1 cellular context compared by ENCODE assay signal in the genomic region with DNA sequence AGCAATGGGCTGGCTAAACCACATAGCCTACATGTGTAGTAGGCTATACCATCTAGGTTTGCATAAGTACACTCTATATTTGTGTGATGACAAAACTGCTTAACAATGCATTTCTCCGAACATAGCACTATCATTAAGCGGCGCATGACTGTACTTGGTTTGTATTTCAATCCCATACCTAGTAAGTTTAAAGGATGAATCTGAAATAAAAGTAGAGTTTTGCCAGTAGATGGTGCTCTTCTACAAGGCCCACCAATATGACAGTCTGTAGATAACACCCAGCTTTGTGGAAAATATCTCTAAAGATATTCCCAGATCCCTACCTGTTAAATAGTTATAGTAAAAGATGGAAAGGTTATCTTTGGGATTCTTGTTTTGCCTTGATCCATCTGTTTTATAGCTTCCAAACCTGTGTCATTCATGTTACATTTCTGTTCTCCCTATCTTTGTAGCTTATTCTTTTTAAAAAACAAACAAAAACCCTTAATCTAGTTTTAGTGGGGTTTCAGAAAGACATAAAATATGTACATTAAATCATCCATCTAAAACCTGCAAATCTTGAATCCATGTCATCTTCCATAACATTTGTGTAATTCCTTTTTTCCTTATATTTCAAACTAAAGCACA.
TF ChIP-seq lines count a peak whose summit lies in the region.

No MANE protein-coding gene starts in this region.

TF ChIP-seq in K562, 482 proteins besides CTCF, POLR2A, EP300 and RAD21:
- TF ChIP-seq, protein P1, sequence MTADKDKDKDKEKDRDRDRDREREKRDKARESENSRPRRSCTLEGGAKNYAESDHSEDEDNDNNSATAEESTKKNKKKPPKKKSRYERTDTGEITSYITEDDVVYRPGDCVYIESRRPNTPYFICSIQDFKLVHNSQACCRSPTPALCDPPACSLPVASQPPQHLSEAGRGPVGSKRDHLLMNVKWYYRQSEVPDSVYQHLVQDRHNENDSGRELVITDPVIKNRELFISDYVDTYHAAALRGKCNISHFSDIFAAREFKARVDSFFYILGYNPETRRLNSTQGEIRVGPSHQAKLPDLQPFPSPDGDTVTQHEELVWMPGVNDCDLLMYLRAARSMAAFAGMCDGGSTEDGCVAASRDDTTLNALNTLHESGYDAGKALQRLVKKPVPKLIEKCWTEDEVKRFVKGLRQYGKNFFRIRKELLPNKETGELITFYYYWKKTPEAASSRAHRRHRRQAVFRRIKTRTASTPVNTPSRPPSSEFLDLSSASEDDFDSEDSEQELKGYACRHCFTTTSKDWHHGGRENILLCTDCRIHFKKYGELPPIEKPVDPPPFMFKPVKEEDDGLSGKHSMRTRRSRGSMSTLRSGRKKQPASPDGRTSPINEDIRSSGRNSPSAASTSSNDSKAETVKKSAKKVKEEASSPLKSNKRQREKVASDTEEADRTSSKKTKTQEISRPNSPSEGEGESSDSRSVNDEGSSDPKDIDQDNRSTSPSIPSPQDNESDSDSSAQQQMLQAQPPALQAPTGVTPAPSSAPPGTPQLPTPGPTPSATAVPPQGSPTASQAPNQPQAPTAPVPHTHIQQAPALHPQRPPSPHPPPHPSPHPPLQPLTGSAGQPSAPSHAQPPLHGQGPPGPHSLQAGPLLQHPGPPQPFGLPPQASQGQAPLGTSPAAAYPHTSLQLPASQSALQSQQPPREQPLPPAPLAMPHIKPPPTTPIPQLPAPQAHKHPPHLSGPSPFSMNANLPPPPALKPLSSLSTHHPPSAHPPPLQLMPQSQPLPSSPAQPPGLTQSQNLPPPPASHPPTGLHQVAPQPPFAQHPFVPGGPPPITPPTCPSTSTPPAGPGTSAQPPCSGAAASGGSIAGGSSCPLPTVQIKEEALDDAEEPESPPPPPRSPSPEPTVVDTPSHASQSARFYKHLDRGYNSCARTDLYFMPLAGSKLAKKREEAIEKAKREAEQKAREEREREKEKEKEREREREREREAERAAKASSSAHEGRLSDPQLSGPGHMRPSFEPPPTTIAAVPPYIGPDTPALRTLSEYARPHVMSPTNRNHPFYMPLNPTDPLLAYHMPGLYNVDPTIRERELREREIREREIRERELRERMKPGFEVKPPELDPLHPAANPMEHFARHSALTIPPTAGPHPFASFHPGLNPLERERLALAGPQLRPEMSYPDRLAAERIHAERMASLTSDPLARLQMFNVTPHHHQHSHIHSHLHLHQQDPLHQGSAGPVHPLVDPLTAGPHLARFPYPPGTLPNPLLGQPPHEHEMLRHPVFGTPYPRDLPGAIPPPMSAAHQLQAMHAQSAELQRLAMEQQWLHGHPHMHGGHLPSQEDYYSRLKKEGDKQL (CRISPR knock-in tag; IDR thresholded peaks at IDR 0.05; ENCODE audit: borderline replicate concordance), result no peak
- TF ChIP-seq SMC3 (conservative IDR thresholded peaks at IDR 0.05; ENCODE audit: insufficient read depth, low read depth, low read length) (peak; percentile 39; the same call in 1 of the 2 replicates), ZNF316 (IDR thresholded peaks at IDR 0.05) (peak; percentile 43; the same call in 1 of the 2 replicates), CHD1 (IDR thresholded peaks at IDR 0.05; ENCODE audit: low read length) (no peak)
- TF ChIP-seq, protein P2, sequence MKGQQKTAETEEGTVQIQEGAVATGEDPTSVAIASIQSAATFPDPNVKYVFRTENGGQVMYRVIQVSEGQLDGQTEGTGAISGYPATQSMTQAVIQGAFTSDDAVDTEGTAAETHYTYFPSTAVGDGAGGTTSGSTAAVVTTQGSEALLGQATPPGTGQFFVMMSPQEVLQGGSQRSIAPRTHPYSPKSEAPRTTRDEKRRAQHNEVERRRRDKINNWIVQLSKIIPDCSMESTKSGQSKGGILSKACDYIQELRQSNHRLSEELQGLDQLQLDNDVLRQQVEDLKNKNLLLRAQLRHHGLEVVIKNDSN (CRISPR knock-in tag; IDR thresholded peaks at IDR 0.05), result no peak
- TF ChIP-seq, protein P3, sequence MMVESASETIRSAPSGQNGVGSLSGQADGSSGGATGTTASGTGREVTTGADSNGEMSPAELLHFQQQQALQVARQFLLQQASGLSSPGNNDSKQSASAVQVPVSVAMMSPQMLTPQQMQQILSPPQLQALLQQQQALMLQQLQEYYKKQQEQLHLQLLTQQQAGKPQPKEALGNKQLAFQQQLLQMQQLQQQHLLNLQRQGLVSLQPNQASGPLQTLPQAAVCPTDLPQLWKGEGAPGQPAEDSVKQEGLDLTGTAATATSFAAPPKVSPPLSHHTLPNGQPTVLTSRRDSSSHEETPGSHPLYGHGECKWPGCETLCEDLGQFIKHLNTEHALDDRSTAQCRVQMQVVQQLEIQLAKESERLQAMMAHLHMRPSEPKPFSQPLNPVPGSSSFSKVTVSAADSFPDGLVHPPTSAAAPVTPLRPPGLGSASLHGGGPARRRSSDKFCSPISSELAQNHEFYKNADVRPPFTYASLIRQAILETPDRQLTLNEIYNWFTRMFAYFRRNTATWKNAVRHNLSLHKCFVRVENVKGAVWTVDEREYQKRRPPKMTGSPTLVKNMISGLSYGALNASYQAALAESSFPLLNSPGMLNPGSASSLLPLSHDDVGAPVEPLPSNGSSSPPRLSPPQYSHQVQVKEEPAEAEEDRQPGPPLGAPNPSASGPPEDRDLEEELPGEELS (CRISPR knock-in tag; IDR thresholded peaks at IDR 0.05; ENCODE audit: borderline replicate concordance), result 0 out of 2 replicates have a peak, but pooled peaks have one; percentile 30
- TF ChIP-seq, protein P4, sequence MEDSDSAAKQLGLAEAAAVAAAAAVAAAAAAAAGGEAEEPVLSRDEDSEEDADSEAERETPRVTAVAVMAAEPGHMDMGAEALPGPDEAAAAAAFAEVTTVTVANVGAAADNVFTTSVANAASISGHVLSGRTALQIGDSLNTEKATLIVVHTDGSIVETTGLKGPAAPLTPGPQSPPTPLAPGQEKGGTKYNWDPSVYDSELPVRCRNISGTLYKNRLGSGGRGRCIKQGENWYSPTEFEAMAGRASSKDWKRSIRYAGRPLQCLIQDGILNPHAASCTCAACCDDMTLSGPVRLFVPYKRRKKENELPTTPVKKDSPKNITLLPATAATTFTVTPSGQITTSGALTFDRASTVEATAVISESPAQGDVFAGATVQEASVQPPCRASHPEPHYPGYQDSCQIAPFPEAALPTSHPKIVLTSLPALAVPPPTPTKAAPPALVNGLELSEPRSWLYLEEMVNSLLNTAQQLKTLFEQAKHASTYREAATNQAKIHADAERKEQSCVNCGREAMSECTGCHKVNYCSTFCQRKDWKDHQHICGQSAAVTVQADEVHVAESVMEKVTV (CRISPR knock-in tag; IDR thresholded peaks at IDR 0.05), result peak; percentile 65
